In genomic region chr14:99199854-99200653, GRCh38 we compare ENCODE assay signal across 11 cellular contexts.
DNase-seq lines count a peak whose midpoint lies in the region; ATAC-seq lines count a peak whose summit lies in the region.
"Had no signal": no experiment of that assay in that cellular context is flagged by ENCODE, and none has a peak within 500 bp of the region (broad histone marks: within the 10 kb centered on the region; RNA-seq: fewer than 3 reads in every experiment).

No MANE protein-coding gene starts in this region.

- no peak for ATAC-seq in activated CD8-positive, alpha-beta memory T cell treated with anti-CD3 and anti-CD28 coated beads, Interleukin-2, amount 10 ng/mL, durations not matched to agents 7 days and 5 days

- H3K9me3 Mint-ChIP-seq in activated CD8-positive, alpha-beta memory T cell treated with anti-CD3 and anti-CD28 coated beads, Interleukin-2, amount 10 ng/mL, durations not matched to agents 7 days and 5 days (ENCODE audit: low read depth), result no peaks in the 10 kb centered on the region

- H3K4me1 Mint-ChIP-seq in activated CD8-positive, alpha-beta memory T cell treated with anti-CD3 and anti-CD28 coated beads, Interleukin-2, amount 10 ng/mL, durations not matched to agents 7 days and 5 days, result peaks cover 90% of the 10 kb centered on the region

- no peak overlapping the region for H3K4me3 Mint-ChIP-seq in activated CD8-positive, alpha-beta memory T cell treated with anti-CD3 and anti-CD28 coated beads, Interleukin-2, amount 10 ng/mL, durations not matched to agents 7 days and 5 days

- H3K27ac Mint-ChIP-seq in activated CD8-positive, alpha-beta memory T cell treated with anti-CD3 and anti-CD28 coated beads, Interleukin-2, amount 10 ng/mL, durations not matched to agents 7 days and 5 days, result peak overlapping the region; percentile 62

- DNase-seq in activated CD8-positive, alpha-beta memory T cell treated with anti-CD3 and anti-CD28 coated beads, Interleukin-2, amount 10 ng/mL, durations not matched to agents 7 days and 5 days, result no peak
- DNase-seq in activated CD8-positive, alpha-beta memory T cell treated with anti-CD3 and anti-CD28 coated beads for 24 hours, result no peak
- DNase-seq in NCI-H524 (lab: John Stamatoyannopoulos, UW) (peak; percentile 95 to 97), cerebellar cortex (ENCODE audit: low spot score) (peak; percentile 93), pons (ENCODE audit: low spot score) (peak; percentile 32), dedifferentiated amniotic fluid mesenchymal stem cell (ENCODE audit: extremely low spot score) (no peak), anterior cingulate cortex (lab: John Stamatoyannopoulos, UW) (no peak)
- no peak for DNase-seq in effector CD8-positive, alpha-beta T cell (lab: John Stamatoyannopoulos, UW)
- DNase-seq: NCI-H1436 treated with DMSO at 0.1 percent for 48 hours; PC-9; stimulated activated CD4-positive, alpha-beta T cell treated with anti-CD3 and anti-CD28 coated beads, Interleukin-4, amount 100 ng/mL, for 24 hours had no signal

- no peaks in the 10 kb centered on the region for H3K27me3 Mint-ChIP-seq in activated CD8-positive, alpha-beta memory T cell treated with anti-CD3 and anti-CD28 coated beads, Interleukin-2, amount 10 ng/mL, durations not matched to agents 7 days and 5 days

- CTCF ChIA-PET in activated CD8-positive, alpha-beta memory T cell treated with anti-CD3 and anti-CD28 coated beads, Interleukin-2, amount 10 ng/mL, durations not matched to agents 7 days and 5 days (lab: Charles Lee), result interaction anchor here (1.2 to 4.3 kb wide), 4 partner anchors 9 to 66 kb away, joined by 3 to 17 read pairs (median 4); no protein-coding TSS in a partner anchor

- H3K36me3 Mint-ChIP-seq in activated CD8-positive, alpha-beta memory T cell treated with anti-CD3 and anti-CD28 coated beads, Interleukin-2, amount 10 ng/mL, durations not matched to agents 7 days and 5 days, result peaks cover 30% of the 10 kb centered on the region

Comparison
In these comparisons a context has a peak if more than half of its experiments do, and no peak if none do; other contexts are left out.
1. DNase-seq: peak in NCI-H524 (2 of 2), cerebellar cortex (single experiment) and pons (single experiment); none in activated CD8-positive, alpha-beta memory T cell treated with anti-CD3 and anti-CD28 coated beads, Interleukin-2, amount 10 ng/mL, durations not matched to agents 7 days and 5 days (single experiment), activated CD8-positive, alpha-beta memory T cell treated with anti-CD3 and anti-CD28 coated beads for 24 hours (single experiment), dedifferentiated amniotic fluid mesenchymal stem cell (single experiment), anterior cingulate cortex (0 of 58) and effector CD8-positive, alpha-beta T cell (single experiment).